ENCODE assay signal across 8 cellular contexts in genomic region chr1:184035719-184036516, GRCh38. TPM values are rescaled to one million over a fixed set of nuclear protein-coding genes. Genes with fewer than 3 reads are reported as not detected.
DNase-seq lines count a peak whose midpoint lies in the region; ATAC-seq and TF ChIP-seq lines count a peak whose summit lies in the region.

No MANE protein-coding gene starts in this region.

- no peak overlapping the region for H4K8ac ChIP-seq in mesendoderm (ENCODE audit: low read depth, low read length)

- H3K9me3 ChIP-seq in heart left ventricle (no peaks in the 10 kb centered on the region), mammary epithelial cell (replicated peaks; ENCODE audit: insufficient read depth, low read length) (no peaks in the 10 kb centered on the region), upper lobe of right lung (no peaks in the 10 kb centered on the region)

- no peak overlapping the region for H2AK5ac ChIP-seq in mesendoderm (ENCODE audit: low read length)

- H3K36me3 ChIP-seq in heart left ventricle = no peaks in the 10 kb centered on the region
- no peaks in the 10 kb centered on the region for H3K36me3 ChIP-seq in mammary epithelial cell (ENCODE audit: insufficient read depth, low read length)
- H3K36me3 ChIP-seq in mesendoderm (ENCODE audit: control insufficient read depth, insufficient read depth, low read length) = no peaks in the 10 kb centered on the region
- no peaks in the 10 kb centered on the region for H3K36me3 ChIP-seq in upper lobe of right lung

- H3K56ac ChIP-seq in mesendoderm (ENCODE audit: low read length) = peak overlapping the region; percentile 90

- DNase-seq in heart left ventricle (peak in 2 of 5 donors; percentile 25 to 60), cardiac septum (ENCODE audit: low spot score) (no peak), mammary epithelial cell (no peak), mesendoderm (peak; percentile 30), upper lobe of right lung (no peak)
- no peak for DNase-seq in central memory CD4-positive, alpha-beta T cell

- peak overlapping the region; percentile 100 for H3K4me2 ChIP-seq in mammary epithelial cell (ENCODE audit: insufficient read depth, low read depth, low read length)
- H3K4me2 ChIP-seq in mesendoderm (ENCODE audit: low read length) = peak overlapping the region; percentile 91

- H3K4ac ChIP-seq in mesendoderm (ENCODE audit: low read depth, low read length) = no peak overlapping the region

- H3K27me3 ChIP-seq in heart left ventricle (peaks cover 0 to 19% (median 0%) of the 10 kb centered on the region in 9 donors), mammary epithelial cell (ENCODE audit: insufficient read depth, low read length) (peaks cover 34% of the 10 kb centered on the region), mesendoderm (ENCODE audit: insufficient read depth, low read length, poor library complexity) (peaks cover 2% of the 10 kb centered on the region), upper lobe of right lung (peaks cover 11% of the 10 kb centered on the region)

- 21 to 35% (median 22%) methylated on average over 21 to 31 of the region's 31 CpGs for WGBS in heart left ventricle, 4 donors
- WGBS in mammary epithelial cell (ENCODE audit: low coverage, missing lambda C conversion rate) = 19% methylated on average over 29 of the region's 31 CpGs
- WGBS in mesendoderm (ENCODE audit: extremely low coverage, insufficient coverage, low lambda C conversion rate) = no CpG with 5 or more reads among the region's 31 CpGs

- H3K4me3 ChIP-seq in heart left ventricle (peak overlapping the region; percentile 55 to 91 (median 68)), mammary epithelial cell (replicated peaks in 1 of 3; ENCODE audit: insufficient read depth in 1 of 3, low read depth in 2 of 3, low read length in 3 of 3) (peak overlapping the region in 1 of 3 experiments; percentile 57), mesendoderm (ENCODE audit: low read length) (no peak overlapping the region), upper lobe of right lung (peak overlapping the region; percentile 63)

- TF ChIP-seq POLR2A in heart left ventricle (IDR thresholded peaks at IDR 0.05) = no peak

- peak overlapping the region; percentile 87 for H2AFZ ChIP-seq in mammary epithelial cell (ENCODE audit: low read depth, low read length)

- in situ Hi-C loops in mammary epithelial cell (cut with MboI; ENCODE audit: low sequenced_read_pairs in 2 of 2) = no loop called here

- no peak for ATAC-seq in heart left ventricle
- ATAC-seq in upper lobe of right lung = no peak
- ATAC-seq in GM21723 (IDR thresholded peaks at IDR 0.05; ENCODE audit: unreplicated experiment) = no peak
- ATAC-seq in GM21526 (IDR thresholded peaks at IDR 0.05; ENCODE audit: low FRiP score, unreplicated experiment) = no peak

- dilution Hi-C loops in mammary epithelial cell (cut with HindIII; ENCODE audit: low sequenced_read_pairs) = no loop called here

- H3K18ac ChIP-seq in mesendoderm (ENCODE audit: low read length) = no peak overlapping the region

- H2BK120ac ChIP-seq in mesendoderm (ENCODE audit: low read depth, low read length) = no peak overlapping the region

- TF ChIP-seq CTCF in heart left ventricle (IDR thresholded peaks at IDR 0.05) = no peak
- TF ChIP-seq CTCF in mammary epithelial cell (conservative IDR thresholded peaks at IDR 0.05 in 1 of 2, IDR thresholded peaks at IDR 0.05 in 1 of 2; ENCODE audit: extremely low read depth in 1 of 2, insufficient read depth in 1 of 2, low read depth in 1 of 2, low read length in 2 of 2) = no peak
- no peak for TF ChIP-seq CTCF in upper lobe of right lung (IDR thresholded peaks at IDR 0.05)

- H4K5ac ChIP-seq in mesendoderm (ENCODE audit: low read length) = no peak overlapping the region

- H3K9ac ChIP-seq in mammary epithelial cell (ENCODE audit: insufficient read depth, low read length) = no peak overlapping the region
- peak overlapping the region; percentile 83 for H3K9ac ChIP-seq in mesendoderm (ENCODE audit: low read length)

- intact Hi-C loops in heart left ventricle (cut with DNase I) = loop anchor here in 6 of 10 donors (5.0 to 10.0 kb wide), 3 partner anchors 94 to 104 kb away; no protein-coding TSS in a partner anchor
- intact Hi-C loops in cardiac septum (cut with DNase I) = loop anchor here (5.0 kb wide), 1 partner anchor 104 kb away; no protein-coding TSS in a partner anchor
- intact Hi-C loops in mammary epithelial cell (cut with micrococcal nuclease) = no loop called here
- intact Hi-C loops in upper lobe of right lung (cut with DNase I) = no loop called here

- H2BK15ac ChIP-seq in mesendoderm (replicated peaks; ENCODE audit: low read depth) = no peak overlapping the region

- H3K23ac ChIP-seq in mesendoderm (ENCODE audit: low read length) = no peak overlapping the region

- no peaks in the 10 kb centered on the region for H3K79me1 ChIP-seq in mesendoderm (ENCODE audit: low read length)

- H3K79me2 ChIP-seq in mammary epithelial cell (ENCODE audit: insufficient read depth, low read length) = no peaks in the 10 kb centered on the region
- H3K79me2 ChIP-seq in mesendoderm (ENCODE audit: control insufficient read depth, insufficient read depth, low read length) = no peaks in the 10 kb centered on the region

- no peaks in the 10 kb centered on the region for H4K20me1 ChIP-seq in mammary epithelial cell (ENCODE audit: insufficient read depth, low read length)

- CTCF ChIA-PET in mammary epithelial cell (lab: Charles Lee; ENCODE audit: low non-redundant PET) = no interaction called here

- H2BK5ac ChIP-seq in mesendoderm (ENCODE audit: low read length) = no peak overlapping the region

- BruUV-seq in mammary epithelial cell (replicated peaks; lab: Mats Ljungman, UMichigan) = no TSS peak

- H3K27ac ChIP-seq in heart left ventricle (peak overlapping the region in 11 of 12 donors; percentile 69 to 90 (median 80)), mammary epithelial cell (ENCODE audit: insufficient read depth, low read depth, low read length) (no peak overlapping the region), mesendoderm (ENCODE audit: low read depth, low read length) (no peak overlapping the region), upper lobe of right lung (peak overlapping the region; percentile 67)

- H3K4me1 ChIP-seq in heart left ventricle (peaks cover 0 to 18% (median 0%) of the 10 kb centered on the region in 12 donors), mammary epithelial cell (ENCODE audit: insufficient read depth, low read length) (peaks cover 15% of the 10 kb centered on the region), mesendoderm (ENCODE audit: control insufficient read depth, low read depth, low read length) (no peaks in the 10 kb centered on the region), upper lobe of right lung (no peaks in the 10 kb centered on the region)

RNA-seq across cellular contexts. Expression of gene COLGALT2, which starts 1.6 kb away (rescaled TPM):
- total RNA-seq in heart left ventricle = 10 to 100 TPM in 1 of 9 donors, 1 to 10 TPM in 8; 3.1 to 10.3 (median 5.3) TPM
- polyA plus RNA-seq in heart left ventricle = 1 to 10 TPM; 1.2 to 1.4 TPM
- total RNA-seq in cardiac septum = 7.5 TPM
- total RNA-seq in mammary epithelial cell = under 1 TPM; 0.21 to 0.67 TPM
- polyA plus RNA-seq in mammary epithelial cell = 0.06 TPM
- not detected for polyA minus RNA-seq in mammary epithelial cell
- 5.5 TPM for polyA plus RNA-seq in mesendoderm (2013, experiment 1 of 2)
- 5.7 TPM for polyA plus RNA-seq in mesendoderm (2013, experiment 2 of 2)
- 7.4 TPM for total RNA-seq in upper lobe of right lung

RNA-seq across cellular contexts. Expression of gene TSEN15, which starts 15.6 kb away (rescaled TPM):
- total RNA-seq in heart left ventricle = 10 to 100 TPM; 23.5 to 32.3 (median 26.4) TPM
- polyA plus RNA-seq in heart left ventricle = 10 to 100 TPM; 24.5 to 27.3 TPM
- total RNA-seq in cardiac septum = 25.6 TPM
- 10 to 100 TPM; 40.8 to 66.5 TPM for total RNA-seq in mammary epithelial cell
- polyA plus RNA-seq in mammary epithelial cell = 23.6 TPM
- polyA minus RNA-seq in mammary epithelial cell = 68.2 TPM
- polyA plus RNA-seq in mesendoderm (2013, experiment 1 of 2) = 41.5 TPM
- polyA plus RNA-seq in mesendoderm (2013, experiment 2 of 2) = 40.8 TPM
- 27.2 TPM for total RNA-seq in upper lobe of right lung

Comparison
In these comparisons a context has a peak if more than half of its experiments do, and no peak if none do; other contexts are left out.
1. H3K27ac ChIP-seq: peak in heart left ventricle (11 of 12) and upper lobe of right lung (single experiment); none in mammary epithelial cell (single experiment) and mesendoderm (single experiment).
2. intact Hi-C loops: an anchor here in heart left ventricle (5.0 to 10.0 kb wide) and cardiac septum (5.0 kb wide); none called in mammary epithelial cell and upper lobe of right lung.